ENCODE assay signal across 1 cellular context in genomic region chr17:3979276-3979583, GRCh38.
A peak's percentile ranks its signal among the peaks of the same experiment; 100 is the strongest.
TF ChIP-seq lines count a peak whose summit lies in the region.

No MANE protein-coding gene starts in this region.

TF ChIP-seq in HepG2, 621 proteins besides CTCF, POLR2A, EP300 and RAD21:
- TF ChIP-seq NFYB (CRISPR knock-in tag; IDR thresholded peaks at IDR 0.05) (peak; percentile 56), NFYC (CRISPR knock-in tag; IDR thresholded peaks at IDR 0.05) (peak; percentile 32; the same call in 1 of the 2 replicates), ZNF143 (CRISPR knock-in tag; IDR thresholded peaks at IDR 0.05) (0 out of 2 replicates have a peak, but pooled peaks have one; percentile 42)
- TF ChIP-seq, protein P1, sequence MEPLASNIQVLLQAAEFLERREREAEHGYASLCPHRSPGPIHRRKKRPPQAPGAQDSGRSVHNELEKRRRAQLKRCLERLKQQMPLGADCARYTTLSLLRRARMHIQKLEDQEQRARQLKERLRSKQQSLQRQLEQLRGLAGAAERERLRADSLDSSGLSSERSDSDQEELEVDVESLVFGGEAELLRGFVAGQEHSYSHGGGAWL (CRISPR knock-in tag; IDR thresholded peaks at IDR 0.05) = no peak
